Comparison of ENCODE assay signal across 8 cellular contexts in genomic region chr7:105388373-105389089, GRCh38. TPM values are rescaled to one million over a fixed set of nuclear protein-coding genes. Genes with fewer than 3 reads are reported as not detected.
A peak's percentile ranks its signal among the peaks of the same experiment; 100 is the strongest.
DNase-seq lines count a peak whose midpoint lies in the region; ATAC-seq and TF ChIP-seq lines count a peak whose summit lies in the region.

TSS of gene SRPK2 (minus strand) at chr7:105388921.

- no peaks in the 10 kb centered on the region for H3K9me3 ChIP-seq in CD8-positive, alpha-beta memory T cell (ENCODE audit: low read length)
- no peaks in the 10 kb centered on the region for H3K9me3 ChIP-seq in Peyer's patch
- H3K9me3 ChIP-seq in neural progenitor cell (ENCODE audit: low read depth): no peaks in the 10 kb centered on the region
- no peaks in the 10 kb centered on the region for H3K9me3 ChIP-seq in stomach

- DNase-seq in CD8-positive, alpha-beta memory T cell: peak; percentile 64 to 86 (median 74)
- DNase-seq in Peyer's patch (peak; percentile 73 to 91 (median 85)), fibroblast of villous mesenchyme (ENCODE audit: low read depth) (peak; percentile 72), neural progenitor cell (ENCODE audit: low spot score) (peak; percentile 91), stomach (peak; percentile 84)
- DNase-seq in activated effector memory CD4-positive, alpha-beta T cell treated with Interleukin-2 at 50 U/mL for 16 hours: peak; percentile 70

- peaks cover 0 to 11% (median 3%) of the 10 kb centered on the region in 3 donors for H3K36me3 Mint-ChIP-seq in CD8-positive, alpha-beta memory T cell
- peaks cover 9% of the 10 kb centered on the region for H3K36me3 Mint-ChIP-seq in neural progenitor cell

- TF ChIP-seq EP300 in stomach (IDR thresholded peaks at IDR 0.05): no peak

- H3K4me1 Mint-ChIP-seq in CD8-positive, alpha-beta memory T cell: peaks cover 33 to 50% (median 48%) of the 10 kb centered on the region in 3 donors
- peaks cover 15% of the 10 kb centered on the region for H3K4me1 Mint-ChIP-seq in neural progenitor cell

- peaks cover 14% of the 10 kb centered on the region for H3K4me1 ChIP-seq in CD8-positive, alpha-beta memory T cell (ENCODE audit: insufficient read depth, low read length)
- H3K4me1 ChIP-seq in Peyer's patch: peaks cover 0 to 11% (median 0%) of the 10 kb centered on the region in 4 donors
- H3K4me1 ChIP-seq in neural progenitor cell: peaks cover 7% of the 10 kb centered on the region
- H3K4me1 ChIP-seq in stomach: peaks cover 12 to 25% (median 18%) of the 10 kb centered on the region in 4 donors

- H3K4me3 Mint-ChIP-seq in CD8-positive, alpha-beta memory T cell: peak within 1 kb of the TSS; percentile 91 to 99 (median 97)
- H3K4me3 Mint-ChIP-seq in neural progenitor cell: peak within 1 kb of the TSS; percentile 97

- peak within 1 kb of the TSS; percentile 60 for H3K9ac ChIP-seq in neural progenitor cell

- H3K27me3 Mint-ChIP-seq in CD8-positive, alpha-beta memory T cell: peaks cover 0 to 2% of the 10 kb centered on the region in 2 donors
- peaks cover 4% of the 10 kb centered on the region for H3K27me3 Mint-ChIP-seq in neural progenitor cell (ENCODE audit: insufficient read depth, low read depth)

- H3K4me2 ChIP-seq in neural progenitor cell: peak within 1 kb of the TSS; percentile 97

- intact Hi-C loops in stomach (cut with DNase I; ENCODE audit: low total_unique reads): no loop called here

- peaks cover 12% of the 10 kb centered on the region for H3F3A ChIP-seq in neural progenitor cell (ENCODE audit: low read depth)

- peak within 1 kb of the TSS; percentile 81 to 100 (median 96) for H3K27ac Mint-ChIP-seq in CD8-positive, alpha-beta memory T cell
- H3K27ac Mint-ChIP-seq in neural progenitor cell: peak within 1 kb of the TSS; percentile 89

- no peaks in the 10 kb centered on the region for H3K9me3 Mint-ChIP-seq in CD8-positive, alpha-beta memory T cell
- H3K9me3 Mint-ChIP-seq in neural progenitor cell: peaks cover 7% of the 10 kb centered on the region

- H3K27ac ChIP-seq in CD8-positive, alpha-beta memory T cell (ENCODE audit: low read depth, low read length): peak within 1 kb of the TSS; percentile 51
- peak within 1 kb of the TSS; percentile 70 to 89 (median 80) for H3K27ac ChIP-seq in Peyer's patch
- peak within 1 kb of the TSS; percentile 67 for H3K27ac ChIP-seq in neural progenitor cell
- H3K27ac ChIP-seq in stomach: peak within 1 kb of the TSS; percentile 79 to 89 (median 84)

- peak within 1 kb of the TSS; percentile 98 for H2AFZ ChIP-seq in neural progenitor cell (replicated peaks)

- TF ChIP-seq CTCF in Peyer's patch (IDR thresholded peaks at IDR 0.05): no peak
- TF ChIP-seq CTCF in fibroblast of villous mesenchyme (IDR thresholded peaks at IDR 0.05; ENCODE audit: insufficient read depth, low read depth, low read length): no peak
- no peak for TF ChIP-seq CTCF in neural progenitor cell (IDR thresholded peaks at IDR 0.05)
- no peak for TF ChIP-seq CTCF in stomach (IDR thresholded peaks at IDR 0.05)

- POLR2A ChIA-PET in CD8-positive, alpha-beta memory T cell (lab: Charles Lee): interaction anchor here (0.6 to 2.1 kb wide), 5 partner anchors 35 to 633 kb away, joined by 3 to 10 read pairs (median 4); no protein-coding TSS in a partner anchor

- no peaks in the 10 kb centered on the region for H3K36me3 ChIP-seq in CD8-positive, alpha-beta memory T cell (ENCODE audit: insufficient read depth, low read length)
- no peaks in the 10 kb centered on the region for H3K36me3 ChIP-seq in Peyer's patch
- H3K36me3 ChIP-seq in neural progenitor cell: no peaks in the 10 kb centered on the region
- no peaks in the 10 kb centered on the region for H3K36me3 ChIP-seq in stomach

- ATAC-seq in GM19324 (IDR thresholded peaks at IDR 0.05; ENCODE audit: low FRiP score, unreplicated experiment) (peak; percentile 72), HG03469 (IDR thresholded peaks at IDR 0.05; ENCODE audit: unreplicated experiment) (peak; percentile 36)

- CTCF ChIA-PET in CD8-positive, alpha-beta memory T cell (lab: Charles Lee): interaction anchor here (0.8 to 3.1 kb wide), 7 partner anchors 10 to 120 kb away, joined by 3 to 9 read pairs (median 4); no protein-coding TSS in a partner anchor

- H3K4me3 ChIP-seq in CD8-positive, alpha-beta memory T cell (ENCODE audit: low read length): peak within 1 kb of the TSS; percentile 58
- H3K4me3 ChIP-seq in Peyer's patch (peak within 1 kb of the TSS; percentile 92 to 100 (median 98)), fibroblast of villous mesenchyme (ENCODE audit: low read depth, low read length) (peak within 1 kb of the TSS; percentile 73), neural progenitor cell (peak within 1 kb of the TSS; percentile 76), stomach (peak within 1 kb of the TSS; percentile 90 to 97 (median 94))

- H3K79me2 ChIP-seq in neural progenitor cell (ENCODE audit: low read depth): peaks cover 41% of the 10 kb centered on the region

- H4K20me1 ChIP-seq in neural progenitor cell (ENCODE audit: low read depth): peaks cover 24% of the 10 kb centered on the region

- 0 to 3% (median 0%) methylated on average over 13 to 91 of the region's 111 CpGs for WGBS in stomach, 5 donors

- H3K27me3 ChIP-seq in CD8-positive, alpha-beta memory T cell (ENCODE audit: insufficient read depth, low read length, poor library complexity, severe bottlenecking): no peaks in the 10 kb centered on the region
- H3K27me3 ChIP-seq in Peyer's patch (no peaks in the 10 kb centered on the region), neural progenitor cell (peaks cover 18% of the 10 kb centered on the region), stomach (no peaks in the 10 kb centered on the region)

- no peak for TF ChIP-seq POLR2A in Peyer's patch (IDR thresholded peaks at IDR 0.05)
- TF ChIP-seq POLR2A in stomach (IDR thresholded peaks at IDR 0.05): no peak

RNA-seq across cellular contexts. Expression of gene SRPK2, which starts in this region (rescaled TPM):
- 10 to 100 TPM; 40.8 to 41.3 TPM for total RNA-seq in CD8-positive, alpha-beta memory T cell
- polyA plus RNA-seq in CD8-positive, alpha-beta memory T cell: 59.5 TPM
- total RNA-seq in Peyer's patch (10 to 100 TPM; 25.7 to 96.6 (median 33.6) TPM), fibroblast of villous mesenchyme (60.9 and 64.7 TPM in 2 replicates), neural progenitor cell (ENCODE audit: low replicate concordance) (44.2 and 54.1 TPM in 2 replicates), stomach (100 to 1,000 TPM in 1 of 5 donors, 10 to 100 TPM in 4; 19.6 to 109 (median 38.5) TPM)
- 10 to 100 TPM in 2 of 3 donors, 1 to 10 TPM in 1; 7.6 to 21.2 (median 13.0) TPM for polyA plus RNA-seq in stomach

Comparison
In these comparisons a context has a peak if more than half of its experiments do, and no peak if none do; other contexts are left out.
1. Peak in every context shown above with its lines: DNase-seq, ATAC-seq, H3K4me3 ChIP-seq and H3K27ac ChIP-seq.